8 cellular contexts compared by ENCODE assay signal in the genomic region with DNA sequence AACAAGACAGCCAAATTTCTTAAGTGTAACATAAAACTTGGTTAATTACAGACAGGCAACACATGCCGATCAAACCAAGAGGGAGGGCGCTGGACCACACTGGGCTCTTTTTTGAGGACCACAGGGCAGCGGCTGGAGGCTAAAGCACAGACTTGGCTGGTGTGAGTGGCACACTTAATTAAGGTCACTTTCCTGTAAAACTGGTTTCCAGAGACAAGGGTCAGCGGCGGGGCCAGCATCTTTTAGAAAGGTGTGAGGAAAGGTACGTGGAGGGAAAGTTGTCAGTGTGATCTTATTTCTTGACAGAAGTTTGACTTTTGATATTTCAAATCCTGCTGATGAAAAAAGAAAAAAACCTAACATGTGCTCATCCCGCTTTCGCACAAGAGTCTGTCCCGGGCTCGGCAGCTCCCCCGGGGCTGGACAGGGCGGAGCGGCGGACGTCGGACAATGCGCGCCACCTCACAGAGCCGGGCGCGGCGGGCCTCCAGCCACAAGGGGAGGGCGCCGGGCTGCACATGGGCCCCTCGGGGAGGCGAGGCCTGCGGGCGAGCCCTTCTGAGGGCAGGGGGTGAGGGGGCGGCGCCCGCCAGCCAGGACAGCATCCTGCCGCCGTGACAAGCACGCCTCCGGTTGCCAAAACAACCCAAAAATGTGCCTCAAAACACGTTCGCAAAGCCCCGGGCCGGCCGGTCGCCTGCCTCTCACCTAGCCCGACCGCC. TPM values are rescaled to one million over a fixed set of nuclear protein-coding genes. Genes with fewer than 3 reads are reported as not detected.
DNase-seq lines count a peak whose midpoint lies in the region; ATAC-seq and TF ChIP-seq lines count a peak whose summit lies in the region.

No MANE protein-coding gene starts in this region.

- peak overlapping the region; percentile 7; the same call in 1 of the 2 replicates for H2BK120ac ChIP-seq in IMR-90 (ENCODE audit: low read depth, low read length)

- H3K56ac ChIP-seq in IMR-90 (ENCODE audit: extremely low read depth, insufficient read depth, low read length) = no peak overlapping the region; the same call in 1 of the 2 replicates

- peak; percentile 42 for ATAC-seq in GM21737 (IDR thresholded peaks at IDR 0.05; ENCODE audit: unreplicated experiment)
- ATAC-seq in IMR-90 (ENCODE audit: low read depth) = peak; percentile 60

- H3K18ac ChIP-seq in IMR-90 (ENCODE audit: low read depth, low read length) = peak overlapping the region; percentile 8; the same call in 1 of the 2 replicates

- no peak overlapping the region for H2BK5ac ChIP-seq in IMR-90 (ENCODE audit: low read depth, low read length, poor library complexity, severe bottlenecking)

- no peaks in the 10 kb centered on the region for H4K20me1 ChIP-seq in IMR-90 (ENCODE audit: insufficient read depth, low read length)

- peak overlapping the region; percentile 92 for H3K4me3 ChIP-seq in GM06990 (replicated peaks; ENCODE audit: low read depth, low read length)
- peak overlapping the region; percentile 79 for H3K4me3 ChIP-seq in IMR-90 (ENCODE audit: insufficient read depth, low read depth, low read length)
- peak overlapping the region; percentile 52 to 67 (median 61) for H3K4me3 ChIP-seq in skin epidermis

- peaks cover 0 to 7% (median 0%) of the 10 kb centered on the region in 6 donors for H3K9me3 Mint-ChIP-seq in immature natural killer cell

- no peak overlapping the region for H2BK20ac ChIP-seq in IMR-90 (ENCODE audit: low read depth, low read length)

- no peaks in the 10 kb centered on the region for H3K9me3 ChIP-seq in IMR-90 (ENCODE audit: control insufficient read depth, insufficient read depth, low read length)

- CTCF ChIA-PET in IMR-90 (lab: Yijun Ruan, JAX) = no interaction called here

- BruUV-seq in IMR-90 (replicated peaks; lab: Mats Ljungman, UMichigan) = no TSS peak

- no peak overlapping the region for H2BK15ac ChIP-seq in IMR-90 (ENCODE audit: low read depth, low read length)

- no peak for TF ChIP-seq RAD21 in IMR-90 (IDR thresholded peaks at IDR 0.05; ENCODE audit: low read length)

- peak overlapping the region; percentile 2; the same call in 1 of the 2 replicates for H4K91ac ChIP-seq in IMR-90 (ENCODE audit: insufficient read depth, low read depth, low read length)

- dilution Hi-C loops in IMR-90 (cut with HindIII; ENCODE audit: low sequenced_read_pairs, unreplicated experiment) = no loop called here

- no peaks in the 10 kb centered on the region for H3K36me3 Mint-ChIP-seq in immature natural killer cell

- 4% methylated on average over 9 of the region's 43 CpGs; no CpG with 5 or more reads in 1 of the 2 experiments for WGBS in IMR-90 (ENCODE audit: extremely low coverage in 2 of 2, insufficient read length in 1 of 2), 2 experiments

- peaks cover 19 to 21% (median 20%) of the 10 kb centered on the region in 3 donors for H3K27me3 Mint-ChIP-seq in immature natural killer cell (ENCODE audit: low read depth in 3 of 3)

- in situ Hi-C loops in IMR-90 (cut with MboI; ENCODE audit: low sequenced_read_pairs) = no loop called here
- in situ Hi-C loops in T47D (cut with HindIII; ENCODE audit: low pct_unique_long_range_greater_than_20kb, low sequenced_read_pairs) = no loop called here

- H2AFZ ChIP-seq in IMR-90 (replicated peaks; ENCODE audit: low read length, poor library complexity) = peak overlapping the region; percentile 97

- peak overlapping the region; percentile 53; the same call in 1 of the 2 replicates for H3K14ac ChIP-seq in IMR-90 (replicated peaks; ENCODE audit: low read depth, low read length)

- peak overlapping the region; percentile 71 for H2AK9ac ChIP-seq in IMR-90 (replicated peaks; ENCODE audit: low read depth, low read length, poor library complexity)

- H3K79me1 ChIP-seq in IMR-90 (ENCODE audit: low read depth in 1 of 2, low read length in 2 of 2) = no peaks in the 10 kb centered on the region

- H3K4me1 Mint-ChIP-seq in immature natural killer cell = peaks cover 15 to 24% of the 10 kb centered on the region in 2 donors

- H4K8ac ChIP-seq in IMR-90 (ENCODE audit: low read depth in 2 of 2, low read length in 2 of 2) = peak overlapping the region in 1 of 2 experiments; percentile 81; a peak in 3 of 4 replicates

- H3K23ac ChIP-seq in IMR-90 (ENCODE audit: low read depth, low read length) = 0 out of 2 replicates have a peak overlapping the region, but pooled peaks have one; percentile 6

- H3K9ac ChIP-seq in IMR-90 (ENCODE audit: low read depth, low read length) = peak overlapping the region; percentile 56

- H3K4me1 ChIP-seq in IMR-90 (ENCODE audit: control insufficient read depth, insufficient read depth, low read length) = no peaks in the 10 kb centered on the region

- TF ChIP-seq CTCF in GM06990 (IDR thresholded peaks at IDR 0.05; ENCODE audit: insufficient read depth, low read length, poor library complexity, severe bottlenecking) (no peak), IMR-90 (conservative IDR thresholded peaks at IDR 0.05; ENCODE audit: low read depth, low read length) (no peak)

- no peaks in the 10 kb centered on the region for H3K27me3 ChIP-seq in GM06990 (replicated peaks; ENCODE audit: control insufficient read depth, insufficient read depth, low read length)
- H3K27me3 ChIP-seq in IMR-90 (ENCODE audit: control insufficient read depth, insufficient read depth, low read length) = no peaks in the 10 kb centered on the region; the same call in 1 of the 2 replicates

- H3K36me3 ChIP-seq in GM06990 (ENCODE audit: control insufficient read depth, insufficient read depth, low read length) = no peaks in the 10 kb centered on the region
- H3K36me3 ChIP-seq in IMR-90 (ENCODE audit: control insufficient read depth, insufficient read depth, low read length) = no peaks in the 10 kb centered on the region

- H2AK5ac ChIP-seq in IMR-90 (ENCODE audit: low read depth, low read length) = peak overlapping the region; percentile 13

- peak overlapping the region; percentile 45 to 81 (median 81) for H3K4me3 Mint-ChIP-seq in immature natural killer cell

- DNase-seq in GM06990 (ENCODE audit: extremely low read depth, insufficient read length) (peak; percentile 11), IMR-90 (peak; percentile 15), T47D (ENCODE audit: low read depth in 1 of 2, low spot score in 1 of 2) (peak; percentile 28 to 73), immature natural killer cell (peak in 2 of 3 donors; percentile 11 to 19), NCI-H1048 (lab: John Stamatoyannopoulos, UW) (no peak)
- no peak for DNase-seq in activated CD8-positive, alpha-beta memory T cell treated with anti-CD3 and anti-CD28 coated beads, Interleukin-2, amount 50 U/mL, for 48 hours

- POLR2A ChIA-PET in IMR-90 (lab: Charles Lee; ENCODE audit: unreplicated experiment) = no interaction called here

- H3K27ac ChIP-seq in IMR-90 (ENCODE audit: insufficient read depth, low read length) (peak overlapping the region; percentile 48), skin epidermis (peak overlapping the region in 20 of 21 experiments; percentile 33 to 88 (median 80))

- H4K5ac ChIP-seq in IMR-90 (ENCODE audit: low read depth, low read length) = no peak overlapping the region; the same call in 1 of the 2 replicates

- H3K27ac Mint-ChIP-seq in immature natural killer cell = no peak overlapping the region

- 0 out of 2 replicates have a peak, but pooled peaks cover 3% of the 10 kb centered on the region for H3K9me1 ChIP-seq in IMR-90 (ENCODE audit: insufficient read depth, low read length)

- intact Hi-C loops in IMR-90 (cut with micrococcal nuclease) = loop anchor here (2.0 to 10.0 kb wide), 3 partner anchors 101 to 279 kb away; a partner anchor contains a TSS

- H3K4me2 ChIP-seq in IMR-90 (ENCODE audit: low read depth, low read length) = peak overlapping the region; percentile 57

- H3K4ac ChIP-seq in IMR-90 (ENCODE audit: low read depth, low read length) = peak overlapping the region; percentile 30; the same call in 1 of the 2 replicates

- no peak for TF ChIP-seq POLR2A in IMR-90 (IDR thresholded peaks at IDR 0.05; ENCODE audit: low read depth, low read length)

TF ChIP-seq in IMR-90, 13 proteins besides CTCF, POLR2A, EP300 and RAD21:
- TF ChIP-seq MAZ (IDR thresholded peaks at IDR 0.05; ENCODE audit: borderline replicate concordance, low read depth, low read length) (peak; percentile 18; the same call in 1 of the 2 replicates), NFE2L2 (IDR thresholded peaks at IDR 0.05; ENCODE audit: low read depth, low read length) (no peak)

RNA-seq across cellular contexts. Expression of a gene that starts 0.7 kb away (rescaled TPM):
- total RNA-seq in IMR-90 (2012; rRNA removed) = 2.3 and 3.9 TPM in 2 replicates
- 0.84 and 0.89 TPM in 2 replicates for polyA plus RNA-seq in IMR-90 (2012; rRNA removed)
- 0.17 and 0.40 TPM in 2 replicates for polyA plus RNA-seq in IMR-90 (2012; cell fraction: cytosol; rRNA removed)
- polyA plus RNA-seq in IMR-90 (2012; cell fraction: nucleus; rRNA removed; ENCODE audit: low replicate concordance) = 0.33 and 0.65 TPM in 2 replicates
- not detected for polyA plus RNA-seq in immature natural killer cell

RNA-seq across cellular contexts. Expression of a gene that starts 51.3 kb away (rescaled TPM):
- not detected in 2 replicates for total RNA-seq in IMR-90 (2012; rRNA removed)
- polyA plus RNA-seq in IMR-90 (2012; rRNA removed) (not detected in 2 replicates), immature natural killer cell (not detected)
- polyA plus RNA-seq in IMR-90 (2012; cell fraction: cytosol; rRNA removed) = not detected in 2 replicates
- 0.05 TPM in 1 of 2 replicates, not detected in the other for polyA plus RNA-seq in IMR-90 (2012; cell fraction: nucleus; rRNA removed; ENCODE audit: low replicate concordance)

Comparison
In these comparisons a context has a peak if more than half of its experiments do, and no peak if none do; other contexts are left out.
1. DNase-seq: peak in GM06990 (single experiment), IMR-90 (single experiment), T47D (2 of 2) and immature natural killer cell (2 of 3); none in NCI-H1048 (single experiment) and activated CD8-positive, alpha-beta memory T cell treated with anti-CD3 and anti-CD28 coated beads, Interleukin-2, amount 50 U/mL, for 48 hours (single experiment).
2. Peak in every context shown above with its lines, with median percentiles within 50 percentile points of each other: H3K4me3 ChIP-seq.